ENCODE assay signal across 21 cellular contexts in the genomic region with DNA sequence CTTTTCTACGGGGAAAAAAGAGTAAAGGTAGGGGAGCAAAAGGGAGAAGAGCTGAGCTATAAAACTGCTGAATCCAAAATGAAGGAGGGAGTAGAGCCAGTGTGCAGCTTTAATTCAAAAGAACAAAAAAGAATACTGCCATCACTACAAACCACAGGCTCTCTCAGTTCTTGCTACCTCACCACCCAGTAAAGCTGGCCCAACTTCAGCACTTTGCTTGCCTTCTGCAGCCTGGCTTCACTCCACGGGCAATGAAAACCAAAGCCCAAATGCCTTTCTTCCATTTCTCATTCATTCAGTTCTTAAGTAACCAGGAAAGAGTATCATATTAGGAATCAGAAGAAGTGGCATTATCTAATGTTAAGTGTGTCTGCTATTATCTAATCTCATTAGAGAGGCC.
"Had no signal": no experiment of that assay in that cellular context is flagged by ENCODE, and none has a peak within 500 bp of the region (broad histone marks: within the 10 kb centered on the region; RNA-seq: fewer than 3 reads in every experiment).

No MANE protein-coding gene starts in this region.

- H3K9me3 ChIP-seq: lower lobe of right lung, pancreas, right lobe of liver, suprapubic skin, transverse colon, upper lobe of right lung, uterus had no signal

- H3K4me2 ChIP-seq: smooth muscle cell had no signal

- H3K36me3 ChIP-seq: lower lobe of right lung, pancreas, right lobe of liver, suprapubic skin, transverse colon, upper lobe of right lung, uterus had no signal

- H3K4me1 ChIP-seq: lower lobe of right lung, pancreas, right lobe of liver, upper lobe of right lung, uterus had no signal

- H3K4me3 ChIP-seq: dorsolateral prefrontal cortex, lower lobe of right lung, pancreas, right lobe of liver, smooth muscle cell, suprapubic skin, transverse colon, upper lobe of right lung, uterus had no signal

- H3K27me3 ChIP-seq: right lobe of liver, suprapubic skin, transverse colon, upper lobe of right lung, uterus had no signal

- ATAC-seq: natural killer cell; right lobe of liver; stimulated activated naive CD8-positive, alpha-beta T cell treated with anti-CD3 and anti-CD28 coated beads, Interleukin-15, amount 100 ng/mL, for 72 hours; upper lobe of right lung had no signal

- DNase-seq: dorsolateral prefrontal cortex; effector CD4-positive, alpha-beta T cell; head of caudate nucleus; left ventricle myocardium superior; lower lobe of right lung; natural killer cell; occipital lobe; pancreas; retina; right lobe of liver; stimulated activated CD4-positive, alpha-beta T cell treated with anti-CD3 and anti-CD28 coated beads, Interleukin-12 subunit alpha, Interleukin-12 subunit beta, amount 100 ng/mL, for 4 hours; stimulated activated CD4-positive, alpha-beta T cell treated with anti-CD3 and anti-CD28 coated beads, Interleukin-1b, Interleukin-23, amount 100 ng/mL, for 48 hours; stimulated activated CD4-positive, alpha-beta T cell treated with anti-CD3 and anti-CD28 coated beads, Interleukin-4, amount 100 ng/mL, for 1 hour; stimulated activated CD8-positive, alpha-beta memory T cell treated with anti-CD3 and anti-CD28 coated beads, Interleukin-4, amount 100 ng/mL, for 48 hours; stimulated activated naive CD4-positive, alpha-beta T cell; stimulated activated naive CD8-positive, alpha-beta T cell treated with anti-CD3 and anti-CD28 coated beads, Interleukin-15, amount 100 ng/mL, for 72 hours; transverse colon; upper lobe of right lung; uterus had no signal

- H3K27ac ChIP-seq: dorsolateral prefrontal cortex, lower lobe of right lung, pancreas, right lobe of liver, suprapubic skin, transverse colon, upper lobe of right lung had no signal
